In genomic region chr1:172647110-172647564, GRCh38 we compare ENCODE assay signal across 1 cellular context.
TF ChIP-seq lines count a peak whose summit lies in the region.

No MANE protein-coding gene starts in this region.

TF ChIP-seq in WTC11, 78 proteins besides CTCF, POLR2A, EP300 and RAD21 (continued from another document):
- TF ChIP-seq ZNF425 (CRISPR knock-in tag; conservative IDR thresholded peaks at IDR 0.05) (no peak), GABPB1 (CRISPR knock-in tag; IDR thresholded peaks at IDR 0.05) (no peak)
